ENCODE assay signal across 1 cellular context in the genomic region with DNA sequence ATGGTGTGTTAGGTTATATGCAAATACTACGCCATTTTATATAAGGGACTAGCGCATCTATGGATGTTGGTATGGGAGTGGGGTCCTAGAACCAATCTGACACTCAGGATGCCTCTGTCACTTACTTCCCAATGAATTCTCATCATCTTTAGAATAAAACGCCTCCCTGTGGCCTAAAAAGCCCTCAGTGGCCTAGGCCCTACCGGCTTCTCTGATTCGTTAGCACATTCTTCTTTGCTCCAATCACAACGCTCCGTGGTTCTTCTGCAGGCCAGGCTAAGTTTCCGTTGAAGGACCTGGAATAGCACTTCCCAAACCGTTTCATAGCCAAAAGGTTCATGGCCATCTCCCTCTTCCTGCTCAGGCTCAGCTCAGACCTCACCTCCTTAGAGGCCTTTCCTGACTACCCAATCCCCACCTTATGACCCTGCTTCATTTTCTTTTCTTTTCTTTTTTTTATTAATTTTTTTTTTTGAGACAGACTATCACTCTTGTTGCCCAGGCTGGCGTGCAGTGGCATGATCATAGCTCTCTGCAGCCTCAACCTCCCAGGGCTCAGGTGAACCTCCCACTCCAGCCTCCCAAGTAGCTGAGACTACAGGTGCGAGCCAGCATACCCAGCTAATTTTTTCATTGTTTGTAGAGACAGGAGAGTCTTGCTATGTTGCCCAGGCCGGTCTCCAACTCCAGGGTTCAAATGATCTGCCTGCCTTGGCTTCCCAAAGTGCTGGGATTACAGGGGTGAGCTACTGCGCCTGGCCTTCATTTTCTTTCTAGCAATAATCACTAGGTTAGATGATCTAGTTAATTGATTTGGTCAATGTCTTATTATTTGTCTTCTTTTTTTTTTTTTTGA.
A peak's percentile ranks its signal among the peaks of the same experiment; 100 is the strongest.
TF ChIP-seq lines count a peak whose summit lies in the region.

No MANE protein-coding gene starts in this region.

TF ChIP-seq in K562, 482 proteins besides CTCF, POLR2A, EP300 and RAD21 (continued from another document and continues in another):
- peak; percentile 27; the same call in 1 of the 2 replicates for TF ChIP-seq PHF8 (IDR thresholded peaks at IDR 0.05; ENCODE audit: borderline replicate concordance, low read length)
- TF ChIP-seq SMARCA4 (IDR thresholded peaks at IDR 0.05): peak; percentile 82; the same call in 1 of the 2 replicates
- peak; percentile 7 for TF ChIP-seq CXXC5 (CRISPR knock-in tag; IDR thresholded peaks at IDR 0.05)
- no peak for TF ChIP-seq CBFA2T3 (IDR thresholded peaks at IDR 0.05)
- no peak for TF ChIP-seq JUNB (CRISPR knock-in tag; conservative IDR thresholded peaks at IDR 0.05)
- TF ChIP-seq ZNF512 (tag; IDR thresholded peaks at IDR 0.05): no peak
- no peak for TF ChIP-seq GTF2F1 (IDR thresholded peaks at IDR 0.05; ENCODE audit: low read depth, low read length)
- no peak for TF ChIP-seq ZNF76 (CRISPR knock-in tag; IDR thresholded peaks at IDR 0.05; ENCODE audit: borderline replicate concordance)
- peak in 1 of 2 experiments; percentile 31; a peak in 1 of 4 replicates for TF ChIP-seq TBL1XR1 (IDR thresholded peaks at IDR 0.05; ENCODE audit: low read length in 2 of 2)
- peak; percentile 37 for TF ChIP-seq E2F8 (IDR thresholded peaks at IDR 0.05; ENCODE audit: low read depth, partially characterized antibody)
- TF ChIP-seq MGA (IDR thresholded peaks at IDR 0.05): peak; percentile 73
- peak; percentile 74 for TF ChIP-seq ZBTB33 (CRISPR knock-in tag; IDR thresholded peaks at IDR 0.05)
- peak; percentile 12; the same call in 1 of the 2 replicates for TF ChIP-seq TEAD4 (IDR thresholded peaks at IDR 0.05; ENCODE audit: low read length)
- no peak for TF ChIP-seq TEAD4 (CRISPR knock-in tag; IDR thresholded peaks at IDR 0.05; ENCODE audit: borderline replicate concordance)
- no peak for TF ChIP-seq NKRF (IDR thresholded peaks at IDR 0.05; ENCODE audit: borderline replicate concordance)
- no peak for TF ChIP-seq ATF1 (CRISPR knock-in tag; IDR thresholded peaks at IDR 0.05)
- peak; percentile 45 for TF ChIP-seq ATF1 (tag; IDR thresholded peaks at IDR 0.05)
- TF ChIP-seq HMBOX1 (IDR thresholded peaks at IDR 0.05): no peak
- TF ChIP-seq, protein P1, sequence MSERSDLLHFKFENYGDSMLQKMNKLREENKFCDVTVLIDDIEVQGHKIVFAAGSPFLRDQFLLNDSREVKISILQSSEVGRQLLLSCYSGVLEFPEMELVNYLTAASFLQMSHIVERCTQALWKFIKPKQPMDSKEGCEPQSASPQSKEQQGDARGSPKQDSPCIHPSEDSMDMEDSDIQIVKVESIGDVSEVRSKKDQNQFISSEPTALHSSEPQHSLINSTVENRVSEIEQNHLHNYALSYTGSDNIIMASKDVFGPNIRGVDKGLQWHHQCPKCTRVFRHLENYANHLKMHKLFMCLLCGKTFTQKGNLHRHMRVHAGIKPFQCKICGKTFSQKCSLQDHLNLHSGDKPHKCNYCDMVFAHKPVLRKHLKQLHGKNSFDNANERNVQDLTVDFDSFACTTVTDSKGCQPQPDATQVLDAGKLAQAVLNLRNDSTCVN (CRISPR knock-in tag; IDR thresholded peaks at IDR 0.05): 0 out of 2 replicates have a peak, but pooled peaks have one; percentile 30
- 0 out of 4 replicates have a peak, but pooled peaks of 1 of the 2 experiments have one; percentile 29 for TF ChIP-seq HDAC1 (IDR thresholded peaks at IDR 0.05)
- TF ChIP-seq, protein P2, sequence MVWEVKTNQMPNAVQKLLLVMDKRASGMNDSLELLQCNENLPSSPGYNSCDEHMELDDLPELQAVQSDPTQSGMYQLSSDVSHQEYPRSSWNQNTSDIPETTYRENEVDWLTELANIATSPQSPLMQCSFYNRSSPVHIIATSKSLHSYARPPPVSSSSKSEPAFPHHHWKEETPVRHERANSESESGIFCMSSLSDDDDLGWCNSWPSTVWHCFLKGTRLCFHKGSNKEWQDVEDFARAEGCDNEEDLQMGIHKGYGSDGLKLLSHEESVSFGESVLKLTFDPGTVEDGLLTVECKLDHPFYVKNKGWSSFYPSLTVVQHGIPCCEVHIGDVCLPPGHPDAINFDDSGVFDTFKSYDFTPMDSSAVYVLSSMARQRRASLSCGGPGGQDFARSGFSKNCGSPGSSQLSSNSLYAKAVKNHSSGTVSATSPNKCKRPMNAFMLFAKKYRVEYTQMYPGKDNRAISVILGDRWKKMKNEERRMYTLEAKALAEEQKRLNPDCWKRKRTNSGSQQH (CRISPR knock-in tag; IDR thresholded peaks at IDR 0.05): 0 out of 2 replicates have a peak, but pooled peaks have one; percentile 69
